Comparison of ENCODE assay signal across 9 cellular contexts in the genomic region with DNA sequence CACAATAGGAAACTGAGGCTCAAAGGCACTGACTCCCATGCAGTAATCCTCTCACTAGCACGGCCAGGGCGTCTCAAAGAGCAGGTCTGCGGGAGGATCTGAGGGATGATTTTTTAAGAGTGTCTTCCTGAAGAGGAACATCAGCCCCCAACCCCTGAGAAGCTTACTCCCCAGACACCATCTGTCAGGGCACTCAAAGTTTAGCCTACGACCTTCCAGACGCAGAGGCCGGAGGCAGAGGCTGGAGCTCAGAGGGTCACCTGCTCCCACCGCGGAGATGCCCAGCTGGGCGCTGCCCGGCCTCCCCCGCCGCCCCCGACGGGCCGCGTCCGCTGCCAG. TPM values are rescaled to one million over a fixed set of nuclear protein-coding genes. Genes with fewer than 3 reads are reported as not detected.
DNase-seq lines count a peak whose midpoint lies in the region; ATAC-seq, FAIRE-seq and TF ChIP-seq lines count a peak whose summit lies in the region.
"Had no signal": no experiment of that assay in that cellular context is flagged by ENCODE, and none has a peak within 500 bp of the region (broad histone marks: within the 10 kb centered on the region; RNA-seq: fewer than 3 reads in every experiment).

No MANE protein-coding gene starts in this region.

- no peaks in the 10 kb centered on the region for H3K9me3 ChIP-seq in CD8-positive, alpha-beta memory T cell (ENCODE audit: low read length)
- H3K9me3 ChIP-seq in endothelial cell of umbilical vein (replicated peaks; ENCODE audit: control insufficient read depth, insufficient read depth, low read length) = no peaks in the 10 kb centered on the region

- TF ChIP-seq CTCF in endothelial cell of umbilical vein (IDR thresholded peaks at IDR 0.05; ENCODE audit: extremely low read depth in 1 of 2, insufficient read depth in 1 of 2, low read depth in 1 of 2, low read length in 2 of 2) (no peak), omental fat pad (IDR thresholded peaks at IDR 0.05) (no peak)

- H3K9me3 Mint-ChIP-seq in CD8-positive, alpha-beta memory T cell = no peaks in the 10 kb centered on the region

- peaks cover 18% of the 10 kb centered on the region for H3K36me3 ChIP-seq in CD8-positive, alpha-beta memory T cell (ENCODE audit: insufficient read depth, low read length)
- peaks cover 7% of the 10 kb centered on the region in 2 experiments for H3K36me3 ChIP-seq in endothelial cell of umbilical vein (ENCODE audit: control insufficient read depth in 2 of 2, extremely low read depth in 1 of 2, insufficient read depth in 2 of 2, low read length in 2 of 2)

- peaks cover 29 to 39% (median 33%) of the 10 kb centered on the region in 3 donors for H3K4me1 Mint-ChIP-seq in CD8-positive, alpha-beta memory T cell

- H3K4me3 ChIP-seq in CD8-positive, alpha-beta memory T cell (ENCODE audit: low read length) = no peak overlapping the region
- H3K4me3 ChIP-seq in endothelial cell of umbilical vein (replicated peaks in 1 of 3; ENCODE audit: insufficient read depth in 1 of 3, low read depth in 1 of 3, low read length in 3 of 3) = peak overlapping the region; percentile 26 to 82 (median 42)

- peaks cover 0 to 34% (median 7%) of the 10 kb centered on the region in 3 donors for H3K36me3 Mint-ChIP-seq in CD8-positive, alpha-beta memory T cell

- H3K27me3 ChIP-seq in CD8-positive, alpha-beta memory T cell (ENCODE audit: insufficient read depth, low read length, poor library complexity, severe bottlenecking) = no peaks in the 10 kb centered on the region
- H3K27me3 ChIP-seq in endothelial cell of umbilical vein (ENCODE audit: control insufficient read depth in 2 of 2, insufficient read depth in 2 of 2, low read length in 2 of 2) = no peaks in the 10 kb centered on the region

- peak; percentile 5 for ATAC-seq in omental fat pad (ENCODE audit: low FRiP score)
- no peak for ATAC-seq in GM21723 (IDR thresholded peaks at IDR 0.05; ENCODE audit: unreplicated experiment)

- H4K20me1 ChIP-seq in endothelial cell of umbilical vein (replicated peaks; ENCODE audit: control insufficient read depth, extremely low read depth, insufficient read depth, low read length) = no peaks in the 10 kb centered on the region

- peaks cover 26% of the 10 kb centered on the region for H3K4me1 ChIP-seq in CD8-positive, alpha-beta memory T cell (ENCODE audit: insufficient read depth, low read length)
- H3K4me1 ChIP-seq in endothelial cell of umbilical vein (ENCODE audit: control insufficient read depth, extremely low read depth, insufficient read depth, low read length) = peaks cover 9% of the 10 kb centered on the region

- peak overlapping the region; percentile 72 to 87 (median 85) for H3K4me3 Mint-ChIP-seq in CD8-positive, alpha-beta memory T cell

- H3K27me3 Mint-ChIP-seq in CD8-positive, alpha-beta memory T cell = peaks cover 2 to 3% of the 10 kb centered on the region in 2 donors

- dilution Hi-C loops in endothelial cell of umbilical vein (cut with MboI; ENCODE audit: extremely low pct_ligation_motif_present, low sequenced_read_pairs) = no loop called here

- H3K79me2 ChIP-seq in endothelial cell of umbilical vein (ENCODE audit: control insufficient read depth, insufficient read depth, low read length) = peaks cover 14% of the 10 kb centered on the region

- peak overlapping the region in 6 of 8 donors; percentile 66 to 83 (median 76) for H3K27ac Mint-ChIP-seq in CD8-positive, alpha-beta memory T cell

- peak overlapping the region; percentile 70 for H2AFZ ChIP-seq in endothelial cell of umbilical vein (ENCODE audit: low read depth, low read length)

- peak overlapping the region; percentile 55 for H3K4me2 ChIP-seq in endothelial cell of umbilical vein (ENCODE audit: insufficient read depth, low read length)

- CTCF ChIA-PET in CD8-positive, alpha-beta memory T cell (lab: Charles Lee) = interaction anchor here (0.8 to 1.6 kb wide), 4 partner anchors 18 to 165 kb away, joined by 3 to 4 read pairs (median 4); no protein-coding TSS in a partner anchor
- CTCF ChIA-PET in endothelial cell of umbilical vein (lab: Charles Lee) = interaction anchor here (1.2 to 3.7 kb wide), 2 partner anchors 32 to 36 kb away, joined by 3 to 26 read pairs; no protein-coding TSS in a partner anchor

- no peaks in the 10 kb centered on the region for H3K9me1 ChIP-seq in endothelial cell of umbilical vein (replicated peaks; ENCODE audit: control insufficient read depth, extremely low read depth, insufficient read depth, low read length)

- peak overlapping the region; percentile 18 for H3K27ac ChIP-seq in CD8-positive, alpha-beta memory T cell (ENCODE audit: low read depth, low read length)
- H3K27ac ChIP-seq in endothelial cell of umbilical vein (ENCODE audit: insufficient read depth, low read depth, low read length) = no peak overlapping the region

- no peak for DNase-seq in CD8-positive, alpha-beta memory T cell
- DNase-seq in NCI-H82 treated with DMSO at 0.1 percent for 48 hours (lab: John Stamatoyannopoulos, UW; ENCODE audit: unreplicated experiment) (peak; percentile 40), endothelial cell of umbilical vein (ENCODE audit: low read depth, low spot score) (no peak), omental fat pad (ENCODE audit: low spot score) (no peak), globus pallidus (ENCODE audit: low spot score) (no peak), NCI-H446 treated with DMSO at 0.1 percent for 48 hours (lab: John Stamatoyannopoulos, UW) (no peak), H4 (ENCODE audit: low spot score) (no peak)
- DNase-seq: islet precursor cell had no signal

- POLR2A ChIA-PET in CD8-positive, alpha-beta memory T cell (lab: Charles Lee) = interaction anchor here (0.8 to 3.0 kb wide), 2 partner anchors 16 to 36 kb away, joined by 3 to 14 read pairs; no protein-coding TSS in a partner anchor
- POLR2A ChIA-PET in endothelial cell of umbilical vein (lab: Charles Lee) = no interaction called here

- H3K9ac ChIP-seq in endothelial cell of umbilical vein (replicated peaks; ENCODE audit: extremely low read depth, insufficient read depth, low read length) = no peak overlapping the region

- FAIRE-seq in endothelial cell of umbilical vein (lab: Jason Lieb, UNC) = no peak

- intact Hi-C loops in endothelial cell of umbilical vein (cut with micrococcal nuclease) = no loop called here

- BruUV-seq in endothelial cell of umbilical vein (replicated peaks; lab: Mats Ljungman, UMichigan) = no TSS peak

- no peak for TF ChIP-seq POLR2A in endothelial cell of umbilical vein (IDR thresholded peaks at IDR 0.05; ENCODE audit: low read depth, low read length)

TF ChIP-seq in endothelial cell of umbilical vein, 7 proteins besides CTCF, POLR2A, EP300 and RAD21:
- TF ChIP-seq EZH2 (IDR thresholded peaks at IDR 0.05; ENCODE audit: borderline replicate concordance, low read depth, low read length, severe bottlenecking) (no peak), GATA2 (IDR thresholded peaks at IDR 0.05; ENCODE audit: insufficient read depth, insufficient read length, low read depth, low read length) (no peak), FOS (IDR thresholded peaks at IDR 0.05; ENCODE audit: borderline replicate concordance, insufficient read depth, low read length) (no peak), POLR2AphosphoS5 (IDR thresholded peaks at IDR 0.05; ENCODE audit: insufficient read depth, low read depth, low read length) (no peak), JUN (IDR thresholded peaks at IDR 0.05; ENCODE audit: borderline replicate concordance, insufficient read depth, insufficient read length, low read depth) (no peak), MYC (IDR thresholded peaks at IDR 0.05; ENCODE audit: low read depth, low read length) (no peak)
- TF ChIP-seq, protein P1, sequence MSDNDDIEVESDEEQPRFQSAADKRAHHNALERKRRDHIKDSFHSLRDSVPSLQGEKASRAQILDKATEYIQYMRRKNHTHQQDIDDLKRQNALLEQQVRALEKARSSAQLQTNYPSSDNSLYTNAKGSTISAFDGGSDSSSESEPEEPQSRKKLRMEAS (IDR thresholded peaks at IDR 0.05; ENCODE audit: insufficient read depth, insufficient read length) = no peak
TF ChIP-seq in endothelial cell of umbilical vein: peak in this region for 0.

RNA-seq across cellular contexts. Expression of gene ZNF777, which starts 1.7 kb away (rescaled TPM):
- total RNA-seq in CD8-positive, alpha-beta memory T cell = 10 to 100 TPM; 21.9 to 22.1 TPM
- 3.7 TPM for polyA plus RNA-seq in CD8-positive, alpha-beta memory T cell
- total RNA-seq in endothelial cell of umbilical vein (11.1 and 12.2 TPM in 2 replicates), omental fat pad (10 to 100 TPM in 1 of 4 donors, 1 to 10 TPM in 3; 5.4 to 11.8 (median 5.9) TPM)
- polyA plus RNA-seq in endothelial cell of umbilical vein = 7.4 and 8.4 TPM in 2 replicates
- 5.0 and 5.4 TPM in 2 replicates for polyA plus RNA-seq in endothelial cell of umbilical vein (2011; cell fraction: cytosol; rRNA removed)
- 3.8 and 4.0 TPM in 2 replicates for polyA plus RNA-seq in endothelial cell of umbilical vein (2011; cell fraction: nucleus; rRNA removed)
- 5.8 and 7.6 TPM in 2 replicates for polyA plus RNA-seq in endothelial cell of umbilical vein (2012)
- polyA minus RNA-seq in endothelial cell of umbilical vein = 5.2 and 5.8 TPM in 2 replicates
- polyA minus RNA-seq in endothelial cell of umbilical vein (2011; cell fraction: cytosol; rRNA and poly(A)+ RNA removed) = 8.1 TPM
- polyA minus RNA-seq in endothelial cell of umbilical vein (2011; cell fraction: nucleus; rRNA and poly(A)+ RNA removed) = 2.5 and 3.0 TPM in 2 replicates
- total RNA-seq in H4 (2014; rRNA removed; shearing (Covaris generic)) = 3.8 and 6.1 TPM in 2 replicates

RNA-seq across cellular contexts. Expression of gene ZNF746, which starts 38.4 kb away (rescaled TPM):
- total RNA-seq in CD8-positive, alpha-beta memory T cell = 10 to 100 TPM; 19.9 to 21.3 TPM
- 13.9 TPM for polyA plus RNA-seq in CD8-positive, alpha-beta memory T cell
- total RNA-seq in endothelial cell of umbilical vein (20.8 and 22.3 TPM in 2 replicates), omental fat pad (10 to 100 TPM; 15.1 to 30.4 (median 25.0) TPM)
- polyA plus RNA-seq in endothelial cell of umbilical vein = 10.5 and 14.4 TPM in 2 replicates
- 6.0 and 6.9 TPM in 2 replicates for polyA plus RNA-seq in endothelial cell of umbilical vein (2011; cell fraction: cytosol; rRNA removed)
- 18.9 and 20.8 TPM in 2 replicates for polyA plus RNA-seq in endothelial cell of umbilical vein (2011; cell fraction: nucleus; rRNA removed)
- 8.6 and 11.2 TPM in 2 replicates for polyA plus RNA-seq in endothelial cell of umbilical vein (2012)
- polyA minus RNA-seq in endothelial cell of umbilical vein = 13.3 and 14.4 TPM in 2 replicates
- 8.8 TPM for polyA minus RNA-seq in endothelial cell of umbilical vein (2011; cell fraction: cytosol; rRNA and poly(A)+ RNA removed)
- polyA minus RNA-seq in endothelial cell of umbilical vein (2011; cell fraction: nucleus; rRNA and poly(A)+ RNA removed) = 17.4 and 20.9 TPM in 2 replicates
- 12.9 and 16.2 TPM in 2 replicates for total RNA-seq in H4 (2014; rRNA removed; shearing (Covaris generic))
